ENCODE assay signal across 2 cellular contexts in the genomic region with DNA sequence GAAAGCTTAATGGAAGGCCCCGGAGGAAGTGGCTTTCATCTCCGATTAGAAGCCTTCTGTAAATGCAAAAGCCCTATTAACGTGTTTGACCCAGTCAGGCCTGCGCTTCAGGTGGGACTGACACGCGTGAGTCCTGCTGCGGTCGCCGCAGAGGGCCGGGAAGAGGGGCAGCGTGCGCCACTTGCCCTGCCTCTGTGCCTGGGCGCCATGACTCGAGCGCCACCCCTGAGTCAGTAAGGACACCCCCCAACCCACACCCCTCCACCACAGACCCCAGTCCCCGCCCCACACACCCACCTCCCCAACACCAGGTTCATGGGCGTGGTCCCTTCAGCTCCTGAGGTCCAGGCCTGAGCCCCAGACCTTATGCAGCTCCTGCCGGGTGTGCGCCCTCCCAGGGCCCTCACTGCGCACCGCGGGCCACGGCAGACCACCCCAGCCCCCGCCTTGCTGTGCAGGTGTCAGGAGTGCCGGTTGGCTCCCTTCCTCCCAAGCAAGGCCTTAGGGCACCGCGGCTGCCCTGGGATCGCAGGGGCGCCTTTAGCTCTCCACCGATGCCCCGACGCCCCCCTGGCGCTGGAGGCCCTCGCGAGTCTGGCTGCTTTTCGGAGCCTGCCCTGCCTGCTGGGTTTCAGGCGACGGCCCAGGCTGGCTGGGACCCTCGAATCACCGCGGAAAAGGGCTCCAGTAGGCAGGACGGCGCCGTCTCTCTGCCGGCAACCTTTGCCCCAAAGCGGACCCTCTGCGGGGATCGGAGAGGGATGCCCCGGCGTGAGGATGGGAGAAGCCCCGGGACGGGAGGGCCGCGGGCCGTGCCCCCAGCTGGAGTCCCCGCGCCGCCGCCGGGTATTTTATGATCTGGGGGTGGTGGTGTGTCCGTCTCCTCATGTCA.
A peak's percentile ranks its signal among the peaks of the same experiment; 100 is the strongest.
TF ChIP-seq lines count a peak whose summit lies in the region.

No MANE protein-coding gene starts in this region.

TF ChIP-seq in K562, 482 proteins besides CTCF, POLR2A, EP300 and RAD21:
- no peak for TF ChIP-seq ATF1 (CRISPR knock-in tag; IDR thresholded peaks at IDR 0.05)
- TF ChIP-seq ATF1 (tag; IDR thresholded peaks at IDR 0.05) = no peak
- TF ChIP-seq ZNF12 (CRISPR knock-in tag; IDR thresholded peaks at IDR 0.05) = no peak
- no peak for TF ChIP-seq SIX5 (IDR thresholded peaks at IDR 0.05; ENCODE audit: borderline replicate concordance in 1 of 2, insufficient read depth in 1 of 2, low read depth in 1 of 2, low read length in 2 of 2)
- TF ChIP-seq PCBP1 (IDR thresholded peaks at IDR 0.05; ENCODE audit: low read depth, low read length, poor library complexity, severe bottlenecking) = peak; percentile 26

TF ChIP-seq in HepG2, 621 proteins besides CTCF, POLR2A, EP300 and RAD21:
- TF ChIP-seq ZNF891 (CRISPR knock-in tag; IDR thresholded peaks at IDR 0.05) = no peak
- TF ChIP-seq THAP11 (CRISPR knock-in tag; IDR thresholded peaks at IDR 0.05) = no peak
- TF ChIP-seq ZSCAN31 (CRISPR knock-in tag; IDR thresholded peaks at IDR 0.05; ENCODE audit: low read depth) = no peak
- TF ChIP-seq, protein P1, sequence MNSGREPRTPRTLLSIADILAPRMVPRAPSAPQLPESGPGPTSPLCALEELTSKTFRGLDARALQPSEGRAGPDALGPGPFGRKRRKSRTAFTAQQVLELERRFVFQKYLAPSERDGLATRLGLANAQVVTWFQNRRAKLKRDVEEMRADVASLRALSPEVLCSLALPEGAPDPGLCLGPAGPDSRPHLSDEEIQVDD (CRISPR knock-in tag; IDR thresholded peaks at IDR 0.05; ENCODE audit: borderline replicate concordance) = no peak
- TF ChIP-seq, protein P2, sequence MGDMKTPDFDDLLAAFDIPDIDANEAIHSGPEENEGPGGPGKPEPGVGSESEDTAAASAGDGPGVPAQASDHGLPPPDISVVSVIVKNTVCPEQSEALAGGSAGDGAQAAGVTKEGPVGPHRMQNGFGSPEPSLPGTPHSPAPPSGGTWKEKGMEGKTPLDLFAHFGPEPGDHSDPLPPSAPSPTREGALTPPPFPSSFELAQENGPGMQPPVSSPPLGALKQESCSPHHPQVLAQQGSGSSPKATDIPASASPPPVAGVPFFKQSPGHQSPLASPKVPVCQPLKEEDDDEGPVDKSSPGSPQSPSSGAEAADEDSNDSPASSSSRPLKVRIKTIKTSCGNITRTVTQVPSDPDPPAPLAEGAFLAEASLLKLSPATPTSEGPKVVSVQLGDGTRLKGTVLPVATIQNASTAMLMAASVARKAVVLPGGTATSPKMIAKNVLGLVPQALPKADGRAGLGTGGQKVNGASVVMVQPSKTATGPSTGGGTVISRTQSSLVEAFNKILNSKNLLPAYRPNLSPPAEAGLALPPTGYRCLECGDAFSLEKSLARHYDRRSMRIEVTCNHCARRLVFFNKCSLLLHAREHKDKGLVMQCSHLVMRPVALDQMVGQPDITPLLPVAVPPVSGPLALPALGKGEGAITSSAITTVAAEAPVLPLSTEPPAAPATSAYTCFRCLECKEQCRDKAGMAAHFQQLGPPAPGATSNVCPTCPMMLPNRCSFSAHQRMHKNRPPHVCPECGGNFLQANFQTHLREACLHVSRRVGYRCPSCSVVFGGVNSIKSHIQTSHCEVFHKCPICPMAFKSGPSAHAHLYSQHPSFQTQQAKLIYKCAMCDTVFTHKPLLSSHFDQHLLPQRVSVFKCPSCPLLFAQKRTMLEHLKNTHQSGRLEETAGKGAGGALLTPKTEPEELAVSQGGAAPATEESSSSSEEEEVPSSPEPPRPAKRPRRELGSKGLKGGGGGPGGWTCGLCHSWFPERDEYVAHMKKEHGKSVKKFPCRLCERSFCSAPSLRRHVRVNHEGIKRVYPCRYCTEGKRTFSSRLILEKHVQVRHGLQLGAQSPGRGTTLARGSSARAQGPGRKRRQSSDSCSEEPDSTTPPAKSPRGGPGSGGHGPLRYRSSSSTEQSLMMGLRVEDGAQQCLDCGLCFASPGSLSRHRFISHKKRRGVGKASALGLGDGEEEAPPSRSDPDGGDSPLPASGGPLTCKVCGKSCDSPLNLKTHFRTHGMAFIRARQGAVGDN (CRISPR knock-in tag; IDR thresholded peaks at IDR 0.05) = no peak
